In the genomic region with DNA sequence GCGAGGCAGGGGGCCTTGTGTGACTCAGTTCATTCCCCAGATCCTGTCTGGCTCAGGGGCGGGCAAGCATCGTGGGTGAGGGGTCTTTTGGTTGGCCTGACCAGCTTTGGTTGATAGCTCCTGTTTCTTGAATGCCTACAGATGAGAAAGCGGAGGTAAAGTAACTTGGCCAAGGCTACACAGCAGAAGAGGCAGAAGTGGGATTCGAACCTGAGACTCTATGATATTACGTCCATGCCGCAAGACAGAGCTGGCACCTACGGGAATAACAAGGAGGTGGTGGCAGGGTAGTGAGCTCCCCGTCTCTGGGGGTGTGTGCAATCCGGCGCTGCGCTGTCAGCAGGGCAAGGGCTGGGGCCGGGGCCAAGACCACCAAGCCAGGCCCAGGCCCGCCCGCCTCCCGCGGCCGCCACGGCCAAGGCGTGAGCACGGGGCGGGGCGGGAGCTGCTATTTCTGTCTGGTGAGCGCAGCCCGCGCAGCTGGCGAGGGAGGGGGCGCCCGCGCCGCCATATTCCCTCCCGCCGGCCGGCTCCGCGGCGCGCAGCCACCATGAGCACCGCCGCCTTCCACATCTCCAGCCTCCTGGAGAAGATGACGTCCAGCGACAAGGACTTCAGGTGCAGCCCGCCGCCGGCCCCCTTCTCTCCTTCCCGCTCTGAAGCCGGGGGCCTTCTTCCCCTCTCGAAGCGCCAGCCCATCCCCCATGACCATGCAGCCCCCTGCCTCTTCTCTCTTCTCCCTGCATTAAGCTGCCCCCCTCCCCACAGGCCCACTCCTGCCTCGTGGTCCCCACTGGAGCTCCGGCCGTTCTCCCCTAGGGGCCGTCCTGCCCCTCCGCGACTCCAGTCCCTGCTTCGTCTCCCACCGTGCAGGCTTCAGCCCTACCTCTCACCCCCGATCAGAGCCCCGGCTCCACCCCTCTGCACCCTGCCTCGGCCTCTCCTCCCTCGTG, we compare ENCODE assay signal across 1 cellular context.
TF ChIP-seq lines count a peak whose summit lies in the region.

A gene (plus strand): TSS at position 510 of the 953 bp plus-strand sequence. CDS start 41 bp downstream, at position 551.

TF ChIP-seq in WTC11, 78 proteins besides CTCF, POLR2A, EP300 and RAD21 (continued from another document and continues in another):
- TF ChIP-seq, protein P1, sequence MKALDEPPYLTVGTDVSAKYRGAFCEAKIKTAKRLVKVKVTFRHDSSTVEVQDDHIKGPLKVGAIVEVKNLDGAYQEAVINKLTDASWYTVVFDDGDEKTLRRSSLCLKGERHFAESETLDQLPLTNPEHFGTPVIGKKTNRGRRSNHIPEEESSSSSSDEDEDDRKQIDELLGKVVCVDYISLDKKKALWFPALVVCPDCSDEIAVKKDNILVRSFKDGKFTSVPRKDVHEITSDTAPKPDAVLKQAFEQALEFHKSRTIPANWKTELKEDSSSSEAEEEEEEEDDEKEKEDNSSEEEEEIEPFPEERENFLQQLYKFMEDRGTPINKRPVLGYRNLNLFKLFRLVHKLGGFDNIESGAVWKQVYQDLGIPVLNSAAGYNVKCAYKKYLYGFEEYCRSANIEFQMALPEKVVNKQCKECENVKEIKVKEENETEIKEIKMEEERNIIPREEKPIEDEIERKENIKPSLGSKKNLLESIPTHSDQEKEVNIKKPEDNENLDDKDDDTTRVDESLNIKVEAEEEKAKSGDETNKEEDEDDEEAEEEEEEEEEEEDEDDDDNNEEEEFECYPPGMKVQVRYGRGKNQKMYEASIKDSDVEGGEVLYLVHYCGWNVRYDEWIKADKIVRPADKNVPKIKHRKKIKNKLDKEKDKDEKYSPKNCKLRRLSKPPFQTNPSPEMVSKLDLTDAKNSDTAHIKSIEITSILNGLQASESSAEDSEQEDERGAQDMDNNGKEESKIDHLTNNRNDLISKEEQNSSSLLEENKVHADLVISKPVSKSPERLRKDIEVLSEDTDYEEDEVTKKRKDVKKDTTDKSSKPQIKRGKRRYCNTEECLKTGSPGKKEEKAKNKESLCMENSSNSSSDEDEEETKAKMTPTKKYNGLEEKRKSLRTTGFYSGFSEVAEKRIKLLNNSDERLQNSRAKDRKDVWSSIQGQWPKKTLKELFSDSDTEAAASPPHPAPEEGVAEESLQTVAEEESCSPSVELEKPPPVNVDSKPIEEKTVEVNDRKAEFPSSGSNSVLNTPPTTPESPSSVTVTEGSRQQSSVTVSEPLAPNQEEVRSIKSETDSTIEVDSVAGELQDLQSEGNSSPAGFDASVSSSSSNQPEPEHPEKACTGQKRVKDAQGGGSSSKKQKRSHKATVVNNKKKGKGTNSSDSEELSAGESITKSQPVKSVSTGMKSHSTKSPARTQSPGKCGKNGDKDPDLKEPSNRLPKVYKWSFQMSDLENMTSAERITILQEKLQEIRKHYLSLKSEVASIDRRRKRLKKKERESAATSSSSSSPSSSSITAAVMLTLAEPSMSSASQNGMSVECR (CRISPR knock-in tag; IDR thresholded peaks at IDR 0.05; ENCODE audit: borderline replicate concordance), result no peak
- TF ChIP-seq, protein P2, sequence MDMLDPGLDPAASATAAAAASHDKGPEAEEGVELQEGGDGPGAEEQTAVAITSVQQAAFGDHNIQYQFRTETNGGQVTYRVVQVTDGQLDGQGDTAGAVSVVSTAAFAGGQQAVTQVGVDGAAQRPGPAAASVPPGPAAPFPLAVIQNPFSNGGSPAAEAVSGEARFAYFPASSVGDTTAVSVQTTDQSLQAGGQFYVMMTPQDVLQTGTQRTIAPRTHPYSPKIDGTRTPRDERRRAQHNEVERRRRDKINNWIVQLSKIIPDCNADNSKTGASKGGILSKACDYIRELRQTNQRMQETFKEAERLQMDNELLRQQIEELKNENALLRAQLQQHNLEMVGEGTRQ (CRISPR knock-in tag; IDR thresholded peaks at IDR 0.05), result no peak
- TF ChIP-seq, protein P3, sequence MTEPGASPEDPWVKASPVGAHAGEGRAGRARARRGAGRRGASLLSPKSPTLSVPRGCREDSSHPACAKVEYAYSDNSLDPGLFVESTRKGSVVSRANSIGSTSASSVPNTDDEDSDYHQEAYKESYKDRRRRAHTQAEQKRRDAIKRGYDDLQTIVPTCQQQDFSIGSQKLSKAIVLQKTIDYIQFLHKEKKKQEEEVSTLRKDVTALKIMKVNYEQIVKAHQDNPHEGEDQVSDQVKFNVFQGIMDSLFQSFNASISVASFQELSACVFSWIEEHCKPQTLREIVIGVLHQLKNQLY (CRISPR knock-in tag; IDR thresholded peaks at IDR 0.05), result no peak
- TF ChIP-seq ESRRA (CRISPR knock-in tag; IDR thresholded peaks at IDR 0.05; ENCODE audit: borderline replicate concordance), result peak; percentile 59; the same call in 1 of the 2 replicates
- no peak for TF ChIP-seq FOXJ3 (CRISPR knock-in tag; IDR thresholded peaks at IDR 0.05; ENCODE audit: borderline replicate concordance)
- TF ChIP-seq ATF1 (CRISPR knock-in tag; IDR thresholded peaks at IDR 0.05), result no peak
- no peak for TF ChIP-seq FOXK1 (CRISPR knock-in tag; IDR thresholded peaks at IDR 0.05)
- TF ChIP-seq, protein P4, sequence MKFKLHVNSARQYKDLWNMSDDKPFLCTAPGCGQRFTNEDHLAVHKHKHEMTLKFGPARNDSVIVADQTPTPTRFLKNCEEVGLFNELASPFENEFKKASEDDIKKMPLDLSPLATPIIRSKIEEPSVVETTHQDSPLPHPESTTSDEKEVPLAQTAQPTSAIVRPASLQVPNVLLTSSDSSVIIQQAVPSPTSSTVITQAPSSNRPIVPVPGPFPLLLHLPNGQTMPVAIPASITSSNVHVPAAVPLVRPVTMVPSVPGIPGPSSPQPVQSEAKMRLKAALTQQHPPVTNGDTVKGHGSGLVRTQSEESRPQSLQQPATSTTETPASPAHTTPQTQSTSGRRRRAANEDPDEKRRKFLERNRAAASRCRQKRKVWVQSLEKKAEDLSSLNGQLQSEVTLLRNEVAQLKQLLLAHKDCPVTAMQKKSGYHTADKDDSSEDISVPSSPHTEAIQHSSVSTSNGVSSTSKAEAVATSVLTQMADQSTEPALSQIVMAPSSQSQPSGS (CRISPR knock-in tag; IDR thresholded peaks at IDR 0.05; ENCODE audit: borderline replicate concordance, low read depth), result no peak
- no peak for TF ChIP-seq NFYB (CRISPR knock-in tag; conservative IDR thresholded peaks at IDR 0.05; ENCODE audit: low read depth)
- TF ChIP-seq, protein P5, sequence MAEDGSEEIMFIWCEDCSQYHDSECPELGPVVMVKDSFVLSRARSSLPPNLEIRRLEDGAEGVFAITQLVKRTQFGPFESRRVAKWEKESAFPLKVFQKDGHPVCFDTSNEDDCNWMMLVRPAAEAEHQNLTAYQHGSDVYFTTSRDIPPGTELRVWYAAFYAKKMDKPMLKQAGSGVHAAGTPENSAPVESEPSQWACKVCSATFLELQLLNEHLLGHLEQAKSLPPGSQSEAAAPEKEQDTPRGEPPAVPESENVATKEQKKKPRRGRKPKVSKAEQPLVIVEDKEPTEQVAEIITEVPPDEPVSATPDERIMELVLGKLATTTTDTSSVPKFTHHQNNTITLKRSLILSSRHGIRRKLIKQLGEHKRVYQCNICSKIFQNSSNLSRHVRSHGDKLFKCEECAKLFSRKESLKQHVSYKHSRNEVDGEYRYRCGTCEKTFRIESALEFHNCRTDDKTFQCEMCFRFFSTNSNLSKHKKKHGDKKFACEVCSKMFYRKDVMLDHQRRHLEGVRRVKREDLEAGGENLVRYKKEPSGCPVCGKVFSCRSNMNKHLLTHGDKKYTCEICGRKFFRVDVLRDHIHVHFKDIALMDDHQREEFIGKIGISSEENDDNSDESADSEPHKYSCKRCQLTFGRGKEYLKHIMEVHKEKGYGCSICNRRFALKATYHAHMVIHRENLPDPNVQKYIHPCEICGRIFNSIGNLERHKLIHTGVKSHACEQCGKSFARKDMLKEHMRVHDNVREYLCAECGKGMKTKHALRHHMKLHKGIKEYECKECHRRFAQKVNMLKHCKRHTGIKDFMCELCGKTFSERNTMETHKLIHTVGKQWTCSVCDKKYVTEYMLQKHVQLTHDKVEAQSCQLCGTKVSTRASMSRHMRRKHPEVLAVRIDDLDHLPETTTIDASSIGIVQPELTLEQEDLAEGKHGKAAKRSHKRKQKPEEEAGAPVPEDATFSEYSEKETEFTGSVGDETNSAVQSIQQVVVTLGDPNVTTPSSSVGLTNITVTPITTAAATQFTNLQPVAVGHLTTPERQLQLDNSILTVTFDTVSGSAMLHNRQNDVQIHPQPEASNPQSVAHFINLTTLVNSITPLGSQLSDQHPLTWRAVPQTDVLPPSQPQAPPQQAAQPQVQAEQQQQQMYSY (CRISPR knock-in tag; IDR thresholded peaks at IDR 0.05), result peak; percentile 58
- TF ChIP-seq NR3C1 (CRISPR knock-in tag; conservative IDR thresholded peaks at IDR 0.05; ENCODE audit: low read depth), result no peak
- TF ChIP-seq, protein P6, sequence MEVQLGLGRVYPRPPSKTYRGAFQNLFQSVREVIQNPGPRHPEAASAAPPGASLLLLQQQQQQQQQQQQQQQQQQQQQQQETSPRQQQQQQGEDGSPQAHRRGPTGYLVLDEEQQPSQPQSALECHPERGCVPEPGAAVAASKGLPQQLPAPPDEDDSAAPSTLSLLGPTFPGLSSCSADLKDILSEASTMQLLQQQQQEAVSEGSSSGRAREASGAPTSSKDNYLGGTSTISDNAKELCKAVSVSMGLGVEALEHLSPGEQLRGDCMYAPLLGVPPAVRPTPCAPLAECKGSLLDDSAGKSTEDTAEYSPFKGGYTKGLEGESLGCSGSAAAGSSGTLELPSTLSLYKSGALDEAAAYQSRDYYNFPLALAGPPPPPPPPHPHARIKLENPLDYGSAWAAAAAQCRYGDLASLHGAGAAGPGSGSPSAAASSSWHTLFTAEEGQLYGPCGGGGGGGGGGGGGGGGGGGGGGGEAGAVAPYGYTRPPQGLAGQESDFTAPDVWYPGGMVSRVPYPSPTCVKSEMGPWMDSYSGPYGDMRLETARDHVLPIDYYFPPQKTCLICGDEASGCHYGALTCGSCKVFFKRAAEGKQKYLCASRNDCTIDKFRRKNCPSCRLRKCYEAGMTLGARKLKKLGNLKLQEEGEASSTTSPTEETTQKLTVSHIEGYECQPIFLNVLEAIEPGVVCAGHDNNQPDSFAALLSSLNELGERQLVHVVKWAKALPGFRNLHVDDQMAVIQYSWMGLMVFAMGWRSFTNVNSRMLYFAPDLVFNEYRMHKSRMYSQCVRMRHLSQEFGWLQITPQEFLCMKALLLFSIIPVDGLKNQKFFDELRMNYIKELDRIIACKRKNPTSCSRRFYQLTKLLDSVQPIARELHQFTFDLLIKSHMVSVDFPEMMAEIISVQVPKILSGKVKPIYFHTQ (CRISPR knock-in tag; IDR thresholded peaks at IDR 0.05), result no peak
- TF ChIP-seq, protein P7, sequence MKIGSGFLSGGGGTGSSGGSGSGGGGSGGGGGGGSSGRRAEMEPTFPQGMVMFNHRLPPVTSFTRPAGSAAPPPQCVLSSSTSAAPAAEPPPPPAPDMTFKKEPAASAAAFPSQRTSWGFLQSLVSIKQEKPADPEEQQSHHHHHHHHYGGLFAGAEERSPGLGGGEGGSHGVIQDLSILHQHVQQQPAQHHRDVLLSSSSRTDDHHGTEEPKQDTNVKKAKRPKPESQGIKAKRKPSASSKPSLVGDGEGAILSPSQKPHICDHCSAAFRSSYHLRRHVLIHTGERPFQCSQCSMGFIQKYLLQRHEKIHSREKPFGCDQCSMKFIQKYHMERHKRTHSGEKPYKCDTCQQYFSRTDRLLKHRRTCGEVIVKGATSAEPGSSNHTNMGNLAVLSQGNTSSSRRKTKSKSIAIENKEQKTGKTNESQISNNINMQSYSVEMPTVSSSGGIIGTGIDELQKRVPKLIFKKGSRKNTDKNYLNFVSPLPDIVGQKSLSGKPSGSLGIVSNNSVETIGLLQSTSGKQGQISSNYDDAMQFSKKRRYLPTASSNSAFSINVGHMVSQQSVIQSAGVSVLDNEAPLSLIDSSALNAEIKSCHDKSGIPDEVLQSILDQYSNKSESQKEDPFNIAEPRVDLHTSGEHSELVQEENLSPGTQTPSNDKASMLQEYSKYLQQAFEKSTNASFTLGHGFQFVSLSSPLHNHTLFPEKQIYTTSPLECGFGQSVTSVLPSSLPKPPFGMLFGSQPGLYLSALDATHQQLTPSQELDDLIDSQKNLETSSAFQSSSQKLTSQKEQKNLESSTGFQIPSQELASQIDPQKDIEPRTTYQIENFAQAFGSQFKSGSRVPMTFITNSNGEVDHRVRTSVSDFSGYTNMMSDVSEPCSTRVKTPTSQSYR (CRISPR knock-in tag; IDR thresholded peaks at IDR 0.05), result no peak
- TF ChIP-seq MYBL2 (CRISPR knock-in tag; IDR thresholded peaks at IDR 0.05), result no peak
- TF ChIP-seq, protein P8, sequence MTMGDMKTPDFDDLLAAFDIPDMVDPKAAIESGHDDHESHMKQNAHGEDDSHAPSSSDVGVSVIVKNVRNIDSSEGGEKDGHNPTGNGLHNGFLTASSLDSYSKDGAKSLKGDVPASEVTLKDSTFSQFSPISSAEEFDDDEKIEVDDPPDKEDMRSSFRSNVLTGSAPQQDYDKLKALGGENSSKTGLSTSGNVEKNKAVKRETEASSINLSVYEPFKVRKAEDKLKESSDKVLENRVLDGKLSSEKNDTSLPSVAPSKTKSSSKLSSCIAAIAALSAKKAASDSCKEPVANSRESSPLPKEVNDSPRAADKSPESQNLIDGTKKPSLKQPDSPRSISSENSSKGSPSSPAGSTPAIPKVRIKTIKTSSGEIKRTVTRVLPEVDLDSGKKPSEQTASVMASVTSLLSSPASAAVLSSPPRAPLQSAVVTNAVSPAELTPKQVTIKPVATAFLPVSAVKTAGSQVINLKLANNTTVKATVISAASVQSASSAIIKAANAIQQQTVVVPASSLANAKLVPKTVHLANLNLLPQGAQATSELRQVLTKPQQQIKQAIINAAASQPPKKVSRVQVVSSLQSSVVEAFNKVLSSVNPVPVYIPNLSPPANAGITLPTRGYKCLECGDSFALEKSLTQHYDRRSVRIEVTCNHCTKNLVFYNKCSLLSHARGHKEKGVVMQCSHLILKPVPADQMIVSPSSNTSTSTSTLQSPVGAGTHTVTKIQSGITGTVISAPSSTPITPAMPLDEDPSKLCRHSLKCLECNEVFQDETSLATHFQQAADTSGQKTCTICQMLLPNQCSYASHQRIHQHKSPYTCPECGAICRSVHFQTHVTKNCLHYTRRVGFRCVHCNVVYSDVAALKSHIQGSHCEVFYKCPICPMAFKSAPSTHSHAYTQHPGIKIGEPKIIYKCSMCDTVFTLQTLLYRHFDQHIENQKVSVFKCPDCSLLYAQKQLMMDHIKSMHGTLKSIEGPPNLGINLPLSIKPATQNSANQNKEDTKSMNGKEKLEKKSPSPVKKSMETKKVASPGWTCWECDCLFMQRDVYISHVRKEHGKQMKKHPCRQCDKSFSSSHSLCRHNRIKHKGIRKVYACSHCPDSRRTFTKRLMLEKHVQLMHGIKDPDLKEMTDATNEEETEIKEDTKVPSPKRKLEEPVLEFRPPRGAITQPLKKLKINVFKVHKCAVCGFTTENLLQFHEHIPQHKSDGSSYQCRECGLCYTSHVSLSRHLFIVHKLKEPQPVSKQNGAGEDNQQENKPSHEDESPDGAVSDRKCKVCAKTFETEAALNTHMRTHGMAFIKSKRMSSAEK (CRISPR knock-in tag; IDR thresholded peaks at IDR 0.05; ENCODE audit: borderline replicate concordance), result no peak
- no peak for TF ChIP-seq CREB1 (CRISPR knock-in tag; IDR thresholded peaks at IDR 0.05)
- no peak for TF ChIP-seq ZNF317 (CRISPR knock-in tag; IDR thresholded peaks at IDR 0.05; ENCODE audit: borderline replicate concordance, low read depth)
- TF ChIP-seq TEAD4 (CRISPR knock-in tag; IDR thresholded peaks at IDR 0.05), result no peak
- no peak for TF ChIP-seq ZNF396 (CRISPR knock-in tag; IDR thresholded peaks at IDR 0.05; ENCODE audit: borderline replicate concordance)
- no peak for TF ChIP-seq ZNF671 (CRISPR knock-in tag; IDR thresholded peaks at IDR 0.05)
- no peak for TF ChIP-seq ZNF263 (CRISPR knock-in tag; IDR thresholded peaks at IDR 0.05; ENCODE audit: low read depth)
- TF ChIP-seq ETV6 (CRISPR knock-in tag; IDR thresholded peaks at IDR 0.05), result no peak
- no peak for TF ChIP-seq NR2C2 (CRISPR knock-in tag; IDR thresholded peaks at IDR 0.05)
- TF ChIP-seq, protein P9, sequence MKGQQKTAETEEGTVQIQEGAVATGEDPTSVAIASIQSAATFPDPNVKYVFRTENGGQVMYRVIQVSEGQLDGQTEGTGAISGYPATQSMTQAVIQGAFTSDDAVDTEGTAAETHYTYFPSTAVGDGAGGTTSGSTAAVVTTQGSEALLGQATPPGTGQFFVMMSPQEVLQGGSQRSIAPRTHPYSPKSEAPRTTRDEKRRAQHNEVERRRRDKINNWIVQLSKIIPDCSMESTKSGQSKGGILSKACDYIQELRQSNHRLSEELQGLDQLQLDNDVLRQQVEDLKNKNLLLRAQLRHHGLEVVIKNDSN (CRISPR knock-in tag; IDR thresholded peaks at IDR 0.05), result no peak
- TF ChIP-seq ZNF138 (CRISPR knock-in tag; conservative IDR thresholded peaks at IDR 0.05), result no peak
- no peak for TF ChIP-seq GRHL2 (CRISPR knock-in tag; IDR thresholded peaks at IDR 0.05; ENCODE audit: insufficient replicate concordance, severe bottlenecking)
